Comparison of ENCODE assay signal across 21 cellular contexts in the genomic region with DNA sequence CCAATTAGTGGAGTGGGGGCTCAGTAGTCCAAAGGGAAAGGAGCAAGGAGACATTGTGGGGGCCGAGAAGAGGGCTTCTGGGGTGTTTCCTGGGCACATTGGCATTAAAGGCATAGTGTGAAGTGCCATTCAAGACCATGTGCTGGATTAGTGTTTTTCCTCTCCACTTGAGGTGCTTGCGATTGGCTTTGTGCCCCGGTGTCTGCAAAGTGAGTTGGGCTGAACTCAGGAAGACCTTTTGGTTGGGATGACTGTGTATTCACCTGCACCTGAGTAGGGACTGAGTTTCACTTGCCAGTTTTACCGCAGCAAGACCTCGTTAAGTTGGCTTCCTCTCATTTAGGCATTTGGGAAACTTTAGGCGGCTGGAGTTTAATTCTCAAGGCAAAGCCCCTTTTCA.
A peak's percentile ranks its signal among the peaks of the same experiment; 100 is the strongest.
DNase-seq lines count a peak whose midpoint lies in the region; ATAC-seq and TF ChIP-seq lines count a peak whose summit lies in the region.
"Had no signal": no experiment of that assay in that cellular context is flagged by ENCODE, and none has a peak within 500 bp of the region (broad histone marks: within the 10 kb centered on the region; RNA-seq: fewer than 3 reads in every experiment).

No MANE protein-coding gene starts in this region.

- TF ChIP-seq EP300 in sigmoid colon (IDR thresholded peaks at IDR 0.05) = no peak

- POLR2A ChIA-PET in PC-9 (lab: Charles Lee; ENCODE audit: unreplicated experiment) = no interaction called here

- H3K9me3 ChIP-seq in sigmoid colon = no peaks in the 10 kb centered on the region
- no peaks in the 10 kb centered on the region for H3K9me3 ChIP-seq in PC-9 (ENCODE audit: insufficient read depth, low read depth)
- no peaks in the 10 kb centered on the region for H3K9me3 ChIP-seq in mucosa of descending colon
- H3K9me3 ChIP-seq: gastroesophageal sphincter, suprapubic skin had no signal

- no peak for ATAC-seq in mucosa of descending colon
- ATAC-seq: gastroesophageal sphincter; stimulated activated memory B cell treated with anti-CD40 and anti-IgM and Interleukin-4, amounts not matched to agents 10 μg/mL and 1 μg/mL and 100 μg/mL, for 72 hours had no signal

- no peaks in the 10 kb centered on the region for H3F3A ChIP-seq in PC-9 (ENCODE audit: insufficient read depth, low read depth)

- BruUV-seq in PC-9 (replicated peaks; lab: Mats Ljungman, UMichigan) = no TSS peak

- H2AFZ ChIP-seq in PC-9 = no peak overlapping the region

- DNase-seq in NCI-H1105 treated with DMSO at 0.1 percent for 48 hours (lab: John Stamatoyannopoulos, UW) (peak; percentile 15), NCI-H1105 (lab: John Stamatoyannopoulos, UW) (no peak), NCI-H2029 treated with DMSO at 0.1 percent for 48 hours (lab: John Stamatoyannopoulos, UW) (peak; percentile 56), RPMI8226 (peak; percentile 3), sigmoid colon (peak; percentile 62), PC-9 (no peak), mucosa of descending colon (no peak), SKM-1 treated with dmso at 0.1 percent for 144 hours (lab: John Stamatoyannopoulos, UW; ENCODE audit: unreplicated experiment) (no peak)
- DNase-seq: activated CD4-positive, alpha-beta T cell treated with anti-CD3 and anti-CD28 coated beads, Interleukin-2, amount 10 ng/mL, durations not matched to agents 7 days and 5 days; activated effector memory CD4-positive, alpha-beta T cell treated with anti-CD3 and anti-CD28 coated beads, Interleukin-2, amount 50 U/mL, for 16 hours; activated T-cell treated with anti-CD3 and anti-CD28 coated beads, Interleukin-2, amount 50 U/mL, for 1 hour; effector CD4-positive, alpha-beta T cell; GOT3; NCI-H1694 treated with DMSO at 0.1 percent for 48 hours; NCI-H446 treated with DMSO at 0.1 percent for 48 hours; SW 1271; T1000; WERI-Rb-1 had no signal

- WGBS in sigmoid colon, 2 donors = 89% methylated on average over 6 of the region's 6 CpGs

- H3K27ac ChIP-seq in sigmoid colon (no peak overlapping the region), PC-9 (no peak overlapping the region)
- H3K27ac ChIP-seq: gastroesophageal sphincter, suprapubic skin, WERI-Rb-1 had no signal

- TF ChIP-seq CTCF in sigmoid colon (IDR thresholded peaks at IDR 0.05) (no peak), PC-9 (conservative IDR thresholded peaks at IDR 0.05) (no peak), mucosa of descending colon (IDR thresholded peaks at IDR 0.05) (no peak)

- H3K27me3 ChIP-seq in sigmoid colon = no peaks in the 10 kb centered on the region
- H3K27me3 ChIP-seq in PC-9 (ENCODE audit: insufficient read depth, low read depth) = no peaks in the 10 kb centered on the region
- H3K27me3 ChIP-seq: gastroesophageal sphincter, suprapubic skin had no signal

- CTCF ChIA-PET in PC-9 (lab: Charles Lee) = no interaction called here

- H3K4me3 ChIP-seq in sigmoid colon (no peak overlapping the region), PC-9 (no peak overlapping the region), mucosa of descending colon (no peak overlapping the region)
- H3K4me3 ChIP-seq: gastroesophageal sphincter, suprapubic skin had no signal

- H4K20me1 ChIP-seq in PC-9 (ENCODE audit: insufficient read depth) = no peaks in the 10 kb centered on the region; the same call in 1 of the 2 replicates

- no peaks in the 10 kb centered on the region for H3K79me2 ChIP-seq in PC-9 (ENCODE audit: low read depth)

- H3K36me3 ChIP-seq in sigmoid colon (no peaks in the 10 kb centered on the region), PC-9 (ENCODE audit: low read depth) (no peaks in the 10 kb centered on the region), mucosa of descending colon (ENCODE audit: low read depth) (no peaks in the 10 kb centered on the region)
- H3K36me3 ChIP-seq: gastroesophageal sphincter, suprapubic skin, WERI-Rb-1 had no signal

- H3K9me2 ChIP-seq in PC-9 (ENCODE audit: insufficient read depth) = no peaks in the 10 kb centered on the region

- H3K4me1 ChIP-seq in sigmoid colon = peaks cover 0 to 73% (median 64%) of the 10 kb centered on the region in 4 donors
- H3K4me1 ChIP-seq in PC-9 (replicated peaks; ENCODE audit: insufficient read depth) = no peaks in the 10 kb centered on the region
- H3K4me1 ChIP-seq in mucosa of descending colon (ENCODE audit: low read depth) = peaks cover 38% of the 10 kb centered on the region

- TF ChIP-seq POLR2A in sigmoid colon (IDR thresholded peaks at IDR 0.05) = no peak

- intact Hi-C loops in sigmoid colon (cut with DNase I) = no loop called here
- intact Hi-C loops in PC-9 (cut with micrococcal nuclease; ENCODE audit: unreplicated experiment) = no loop called here
- intact Hi-C loops in mucosa of descending colon (cut with DNase I, micrococcal nuclease) = no loop called here

- H3K4me2 ChIP-seq in PC-9 = no peak overlapping the region

Comparison
In these comparisons a context has a peak if more than half of its experiments do, and no peak if none do; other contexts are left out.
1. DNase-seq: peak in NCI-H1105 treated with DMSO at 0.1 percent for 48 hours (single experiment), NCI-H2029 treated with DMSO at 0.1 percent for 48 hours (single experiment), RPMI8226 (single experiment) and sigmoid colon (single experiment); none in NCI-H1105 (single experiment), PC-9 (0 of 2), mucosa of descending colon (0 of 3) and SKM-1 treated with dmso at 0.1 percent for 144 hours (single experiment).